ENCODE assay signal across 1 cellular context in the genomic region with DNA sequence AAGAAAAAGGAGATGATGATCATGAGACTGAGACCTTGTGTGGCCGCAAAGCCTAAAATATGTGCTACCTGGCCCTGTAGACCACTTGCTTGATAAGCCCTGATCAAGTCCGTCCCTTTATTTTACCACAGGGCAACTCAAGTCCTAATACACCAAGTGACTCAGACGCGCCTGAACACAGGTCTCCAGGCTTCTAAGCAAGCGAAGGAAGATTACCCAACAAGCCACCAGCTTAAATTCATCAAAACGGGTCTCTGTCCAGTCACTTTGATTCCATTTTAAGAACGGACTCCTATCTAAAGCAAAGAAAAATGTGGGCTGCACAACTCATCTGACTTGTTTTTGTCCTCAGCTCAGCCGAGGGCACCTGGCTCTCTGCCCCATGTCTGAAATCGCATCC.
TF ChIP-seq lines count a peak whose summit lies in the region.

No MANE protein-coding gene starts in this region.

TF ChIP-seq in WTC11, 78 proteins besides CTCF, POLR2A, EP300 and RAD21 (continued from another document):
- TF ChIP-seq, protein P1, sequence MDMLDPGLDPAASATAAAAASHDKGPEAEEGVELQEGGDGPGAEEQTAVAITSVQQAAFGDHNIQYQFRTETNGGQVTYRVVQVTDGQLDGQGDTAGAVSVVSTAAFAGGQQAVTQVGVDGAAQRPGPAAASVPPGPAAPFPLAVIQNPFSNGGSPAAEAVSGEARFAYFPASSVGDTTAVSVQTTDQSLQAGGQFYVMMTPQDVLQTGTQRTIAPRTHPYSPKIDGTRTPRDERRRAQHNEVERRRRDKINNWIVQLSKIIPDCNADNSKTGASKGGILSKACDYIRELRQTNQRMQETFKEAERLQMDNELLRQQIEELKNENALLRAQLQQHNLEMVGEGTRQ (CRISPR knock-in tag; IDR thresholded peaks at IDR 0.05): no peak
- TF ChIP-seq ZNF396 (CRISPR knock-in tag; IDR thresholded peaks at IDR 0.05; ENCODE audit: borderline replicate concordance) (no peak), E2F5 (CRISPR knock-in tag; IDR thresholded peaks at IDR 0.05) (no peak), GTF2I (CRISPR knock-in tag; conservative IDR thresholded peaks at IDR 0.05) (no peak), PRDM15 (CRISPR knock-in tag; IDR thresholded peaks at IDR 0.05) (no peak), NFE2L1 (CRISPR knock-in tag; IDR thresholded peaks at IDR 0.05) (no peak), NR3C1 (CRISPR knock-in tag; conservative IDR thresholded peaks at IDR 0.05; ENCODE audit: low read depth) (no peak)
- TF ChIP-seq, protein P2, sequence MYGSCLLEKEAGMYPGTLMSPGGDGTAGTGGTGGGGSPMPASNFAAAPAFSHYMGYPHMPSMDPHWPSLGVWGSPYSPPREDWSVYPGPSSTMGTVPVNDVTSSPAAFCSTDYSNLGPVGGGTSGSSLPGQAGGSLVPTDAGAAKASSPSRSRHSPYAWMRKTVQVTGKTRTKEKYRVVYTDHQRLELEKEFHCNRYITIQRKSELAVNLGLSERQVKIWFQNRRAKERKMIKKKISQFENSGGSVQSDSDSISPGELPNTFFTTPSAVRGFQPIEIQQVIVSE (CRISPR knock-in tag; IDR thresholded peaks at IDR 0.05; ENCODE audit: borderline replicate concordance): no peak
TF ChIP-seq in WTC11: peak in this region for 0.
